14 cellular contexts compared by ENCODE assay signal in the genomic region with DNA sequence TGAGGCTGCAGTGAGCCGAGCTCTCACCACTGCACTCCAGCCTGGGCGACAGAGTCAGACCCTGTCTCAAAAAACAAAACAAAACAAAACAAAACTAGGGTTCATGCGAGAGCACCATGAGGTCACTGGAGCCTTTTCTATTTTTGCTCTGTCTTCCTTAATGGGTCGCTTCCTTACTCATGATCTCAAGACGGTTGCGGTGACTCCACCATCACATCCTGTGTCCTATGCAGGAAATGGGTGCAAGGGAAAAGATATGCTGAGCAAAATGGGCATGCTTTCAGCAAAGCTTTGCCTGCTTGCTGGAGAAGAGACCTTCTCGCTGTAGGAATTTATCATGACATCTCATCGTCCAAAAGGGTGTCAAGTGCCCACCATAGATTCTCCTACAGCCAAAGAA. TPM values are rescaled to one million over a fixed set of nuclear protein-coding genes. Genes with fewer than 3 reads are reported as not detected.
DNase-seq lines count a peak whose midpoint lies in the region; ATAC-seq and TF ChIP-seq lines count a peak whose summit lies in the region.
"Had no signal": no experiment of that assay in that cellular context is flagged by ENCODE, and none has a peak within 500 bp of the region (broad histone marks: within the 10 kb centered on the region; RNA-seq: fewer than 3 reads in every experiment).

No MANE protein-coding gene starts in this region.

- H3K27me3 ChIP-seq in Panc1 (ENCODE audit: control insufficient read depth, insufficient read depth, low read length): no peaks in the 10 kb centered on the region
- H3K27me3 ChIP-seq in osteoblast (ENCODE audit: insufficient read depth, low read length): peaks cover 5% of the 10 kb centered on the region
- H3K27me3 ChIP-seq: BLaER1 treated with 17β-estradiol and CSF1 and Interleukin-3, amounts not matched to agents 10 nM and 100 nM had no signal

- H3K27ac ChIP-seq in Panc1 (ENCODE audit: low read length) (no peak overlapping the region), osteoblast (ENCODE audit: low read depth, low read length) (no peak overlapping the region)

- H3K4me2 ChIP-seq in osteoblast (ENCODE audit: insufficient read depth, low read length): no peak overlapping the region

- in situ Hi-C loops in Panc1 (cut with HindIII; ENCODE audit: low pct_unique_long_range_greater_than_20kb, low sequenced_read_pairs): no loop called here

- POLR2A ChIA-PET in Panc1 (lab: Charles Lee): no interaction called here

- TF ChIP-seq CTCF in Panc1 (IDR thresholded peaks at IDR 0.05) (no peak), osteoblast (IDR thresholded peaks at IDR 0.05; ENCODE audit: extremely low read depth, low read depth, low read length) (no peak)

- intact Hi-C loops in Right ventricle myocardium inferior (cut with DNase I): no loop called here
- intact Hi-C loops in cardiac septum (cut with DNase I): no loop called here
- intact Hi-C loops in Panc1 (cut with micrococcal nuclease; ENCODE audit: unreplicated experiment): no loop called here

- H2AFZ ChIP-seq in osteoblast (ENCODE audit: low read length): no peak overlapping the region

- no peaks in the 10 kb centered on the region for H3K9me3 ChIP-seq in Panc1 (ENCODE audit: control insufficient read depth, insufficient read depth, low read depth, low read length)
- no peaks in the 10 kb centered on the region for H3K9me3 ChIP-seq in osteoblast (ENCODE audit: low read depth, low read length)

- DNase-seq in Right ventricle myocardium inferior (ENCODE audit: missing footprints) (peak; percentile 23), cardiac septum (ENCODE audit: low spot score) (no peak), Panc1 (ENCODE audit: low read depth, low spot score) (no peak), osteoblast (ENCODE audit: insufficient read length, low spot score, missing footprints) (peak; percentile 66), SHP77 (lab: John Stamatoyannopoulos, UW) (no peak)
- DNase-seq: Calu3, DMS79 treated with DMSO at 0.1 percent for 48 hours, EL, H9 had no signal

- TSS peak; percentile 89 for BruUV-seq in Panc1 (replicated peaks; lab: Mats Ljungman, UMichigan)

- no peaks in the 10 kb centered on the region for H3K79me2 ChIP-seq in osteoblast (ENCODE audit: insufficient read depth, low read length)

- H3K4me3 ChIP-seq in Panc1 (ENCODE audit: low read depth in 2 of 2, low read length in 2 of 2) (no peak overlapping the region), osteoblast (ENCODE audit: insufficient read depth, low read length) (no peak overlapping the region)
- H3K4me3 ChIP-seq: BLaER1 treated with 17β-estradiol and CSF1 and Interleukin-3, amounts not matched to agents 10 nM and 100 nM had no signal

- CTCF ChIA-PET in Panc1 (lab: Charles Lee): no interaction called here

- H3K4me1 ChIP-seq in Panc1 (ENCODE audit: control insufficient read depth, insufficient read depth, low read length): peaks cover 27% of the 10 kb centered on the region
- H3K4me1 ChIP-seq in osteoblast (ENCODE audit: insufficient read depth, low read length): no peaks in the 10 kb centered on the region

- no peaks in the 10 kb centered on the region for H3K36me3 ChIP-seq in Panc1 (ENCODE audit: control insufficient read depth, insufficient read depth, low read length)
- no peaks in the 10 kb centered on the region for H3K36me3 ChIP-seq in osteoblast (ENCODE audit: insufficient read depth, low read length)
- H3K36me3 ChIP-seq: BLaER1 treated with 17β-estradiol and CSF1 and Interleukin-3, amounts not matched to agents 10 nM and 100 nM had no signal

- H4K20me1 ChIP-seq in osteoblast (ENCODE audit: insufficient read depth, low read length): no peaks in the 10 kb centered on the region
- H4K20me1 ChIP-seq: BLaER1 treated with 17β-estradiol and CSF1 and Interleukin-3, amounts not matched to agents 10 nM and 100 nM had no signal

- no peak for ATAC-seq in Right ventricle myocardium inferior
- ATAC-seq in Panc1: no peak
- no peak for ATAC-seq in HG03139 (IDR thresholded peaks at IDR 0.05; ENCODE audit: unreplicated experiment)
- ATAC-seq in HG03095 (IDR thresholded peaks at IDR 0.05; ENCODE audit: unreplicated experiment): no peak
- ATAC-seq: CD8-positive, alpha-beta T cell had no signal

RNA-seq across cellular contexts. Expression of gene WNT9A, which starts 36.4 kb away (rescaled TPM):
- total RNA-seq in Right ventricle myocardium inferior: 0.73 TPM
- total RNA-seq in cardiac septum: 6.5 TPM
- total RNA-seq in Panc1 (2021; ENCODE audit: unreplicated experiment): 26.5 TPM
- polyA plus RNA-seq in Panc1 (2012; ENCODE audit: insufficient read length): 46.9 TPM
- total RNA-seq in osteoblast: 0.36 and 0.88 TPM in 2 replicates
- total RNA-seq: B cell; CD8-positive, alpha-beta T cell had no signal

Comparison
In these comparisons a context has a peak if more than half of its experiments do, and no peak if none do; other contexts are left out.
1. DNase-seq: peak in Right ventricle myocardium inferior (single experiment) and osteoblast (single experiment); none in cardiac septum (single experiment), Panc1 (single experiment) and SHP77 (0 of 2).